8 cellular contexts compared by ENCODE assay signal in genomic region chr20:44959896-44960852, GRCh38. TPM values are rescaled to one million over a fixed set of nuclear protein-coding genes. Genes with fewer than 3 reads are reported as not detected.
DNase-seq lines count a peak whose midpoint lies in the region; ATAC-seq and TF ChIP-seq lines count a peak whose summit lies in the region.

TOMM34 (minus strand) TSS chr20:44960397; CDS start chr20:44960333, 64 bp downstream.

- POLR2A ChIA-PET in CD8-positive, alpha-beta memory T cell (lab: Charles Lee) = interaction anchor here (0.6 to 1.9 kb wide), 6 partner anchors 8 to 994 kb away, joined by 3 to 16 read pairs (median 6); partner anchors contain the start of gene YWHAB

- H3K4me3 Mint-ChIP-seq in CD8-positive, alpha-beta memory T cell = peak within 1 kb of the TSS; percentile 94 to 99 (median 96)

- H3K4me1 ChIP-seq in CD8-positive, alpha-beta memory T cell (ENCODE audit: insufficient read depth, low read length) = peaks cover 35% of the 10 kb centered on the region
- H3K4me1 ChIP-seq in ectodermal cell (ENCODE audit: control insufficient read depth, insufficient read depth, low read length) (peaks cover 12% of the 10 kb centered on the region), lower lobe of right lung (peaks cover 14% of the 10 kb centered on the region)

- WGBS in ectodermal cell, 2 experiments = 0 to 1% methylated on average over 65 to 66 of the region's 66 CpGs

- peak; percentile 90 to 95 (median 94) for DNase-seq in CD8-positive, alpha-beta memory T cell
- peak; percentile 79 for DNase-seq in HS-5 (ENCODE audit: low read depth)
- DNase-seq in NK-92 (lab: John Stamatoyannopoulos, UW; ENCODE audit: unreplicated experiment) = peak; percentile 37
- DNase-seq in activated CD8-positive, alpha-beta memory T cell treated with anti-CD3 and anti-CD28 coated beads for 1 hour (ENCODE audit: extremely low read depth in 1 of 2, low read depth in 1 of 2) = peak; percentile 80 to 93
- peak; percentile 98 for DNase-seq in lower lobe of right lung
- peak; percentile 82 to 95 (median 89) for DNase-seq in stimulated activated CD4-positive, alpha-beta T cell treated with anti-CD3 and anti-CD28 coated beads, TNF-alpha, amount 100 ng/mL, for 1 hour (ENCODE audit: low read depth in 3 of 3, low spot score in 1 of 3)

- H3K36me3 Mint-ChIP-seq in CD8-positive, alpha-beta memory T cell = peaks cover 0 to 28% (median 9%) of the 10 kb centered on the region in 3 donors

- H3K9me3 ChIP-seq in CD8-positive, alpha-beta memory T cell (ENCODE audit: low read length) = no peaks in the 10 kb centered on the region
- H3K9me3 ChIP-seq in ectodermal cell (ENCODE audit: control insufficient read depth, low read length) (no peaks in the 10 kb centered on the region), lower lobe of right lung (no peaks in the 10 kb centered on the region)

- CTCF ChIA-PET in CD8-positive, alpha-beta memory T cell (lab: Charles Lee) = interaction anchor here (1.0 to 5.5 kb wide), 10 partner anchors 9 to 140 kb away, joined by 3 to 23 read pairs (median 5); partner anchors contain the start of gene YWHAB

- H3K27me3 ChIP-seq in CD8-positive, alpha-beta memory T cell (ENCODE audit: insufficient read depth, low read length, poor library complexity, severe bottlenecking) = no peaks in the 10 kb centered on the region
- no peaks in the 10 kb centered on the region for H3K27me3 ChIP-seq in ectodermal cell (ENCODE audit: control insufficient read depth, insufficient read depth, low read length, poor library complexity, severe bottlenecking)
- no peaks in the 10 kb centered on the region for H3K27me3 ChIP-seq in lower lobe of right lung (ENCODE audit: low read depth)

- peak within 1 kb of the TSS; percentile 58 for H3K27ac ChIP-seq in CD8-positive, alpha-beta memory T cell (ENCODE audit: low read depth, low read length)
- H3K27ac ChIP-seq in ectodermal cell (ENCODE audit: insufficient read depth, low read depth, low read length, poor library complexity, severe bottlenecking) (peak within 1 kb of the TSS; percentile 29), lower lobe of right lung (peak within 1 kb of the TSS; percentile 75)

- peak within 1 kb of the TSS; percentile 72 for H3K4me3 ChIP-seq in CD8-positive, alpha-beta memory T cell (ENCODE audit: low read length)
- H3K4me3 ChIP-seq in ectodermal cell (ENCODE audit: insufficient read depth, low read depth, low read length) = peak within 1 kb of the TSS; percentile 73
- peak within 1 kb of the TSS; percentile 91 for H3K4me3 ChIP-seq in lower lobe of right lung

- peaks cover 13% of the 10 kb centered on the region for H3K36me3 ChIP-seq in CD8-positive, alpha-beta memory T cell (ENCODE audit: insufficient read depth, low read length)
- H3K36me3 ChIP-seq in ectodermal cell (ENCODE audit: control insufficient read depth, insufficient read depth, low read length) = peaks cover 13% of the 10 kb centered on the region
- H3K36me3 ChIP-seq in lower lobe of right lung = peaks cover 12% of the 10 kb centered on the region

- no peaks in the 10 kb centered on the region for H3K27me3 Mint-ChIP-seq in CD8-positive, alpha-beta memory T cell

- intact Hi-C loops in lower lobe of right lung (cut with DNase I) = no loop called here

- no peak for TF ChIP-seq CTCF in lower lobe of right lung (IDR thresholded peaks at IDR 0.05)

- peaks cover 36 to 54% (median 38%) of the 10 kb centered on the region in 3 donors for H3K4me1 Mint-ChIP-seq in CD8-positive, alpha-beta memory T cell

- H3K27ac Mint-ChIP-seq in CD8-positive, alpha-beta memory T cell = peak within 1 kb of the TSS; percentile 79 to 99 (median 96)

- H3K9me3 Mint-ChIP-seq in CD8-positive, alpha-beta memory T cell = no peaks in the 10 kb centered on the region

- ATAC-seq in GM19468 (IDR thresholded peaks at IDR 0.05; ENCODE audit: extremely low read depth, unreplicated experiment) (peak; percentile 56), lower lobe of right lung (peak; percentile 98 to 99)

RNA-seq across cellular contexts. Expression of gene TOMM34, which starts in this region (rescaled TPM):
- 10 to 100 TPM; 75.4 to 76.8 TPM for total RNA-seq in CD8-positive, alpha-beta memory T cell
- 21.0 TPM for polyA plus RNA-seq in CD8-positive, alpha-beta memory T cell
- polyA plus RNA-seq in ectodermal cell (2013, experiment 1 of 4) = 56.6 TPM
- 51.7 TPM for polyA plus RNA-seq in ectodermal cell (2013, experiment 2 of 4)
- polyA plus RNA-seq in ectodermal cell (2013, experiment 3 of 4) = 48.5 TPM
- 52.0 TPM for polyA plus RNA-seq in ectodermal cell (2013, experiment 4 of 4)
- 12.8 TPM for total RNA-seq in lower lobe of right lung

Comparison
In these comparisons a context has a peak if more than half of its experiments do, and no peak if none do; other contexts are left out.
1. Peak in every context shown above with its lines: DNase-seq, ATAC-seq, H3K4me3 ChIP-seq and H3K27ac ChIP-seq.
2. DNase-seq: peak in every context shown above with its lines; median percentile 98 in lower lobe of right lung; 94 in CD8-positive, alpha-beta memory T cell; 89 in stimulated activated CD4-positive, alpha-beta T cell treated with anti-CD3 and anti-CD28 coated beads, TNF-alpha, amount 100 ng/mL, for 1 hour; 86 in activated CD8-positive, alpha-beta memory T cell treated with anti-CD3 and anti-CD28 coated beads for 1 hour; 79 in HS-5; 37 in NK-92.